In genomic region chr7:106543221-106543757, GRCh38 we compare ENCODE assay signal across 13 cellular contexts.
DNase-seq lines count a peak whose midpoint lies in the region; ATAC-seq and TF ChIP-seq lines count a peak whose summit lies in the region.
"Had no signal": no experiment of that assay in that cellular context is flagged by ENCODE, and none has a peak within 500 bp of the region (broad histone marks: within the 10 kb centered on the region; RNA-seq: fewer than 3 reads in every experiment).

No MANE protein-coding gene starts in this region.

- TF ChIP-seq CTCF in breast epithelium (IDR thresholded peaks at IDR 0.05) (no peak), MCF 10A (IDR thresholded peaks at IDR 0.05; ENCODE audit: unreplicated experiment) (no peak), gastroesophageal sphincter (IDR thresholded peaks at IDR 0.05) (no peak), uterus (IDR thresholded peaks at IDR 0.05) (no peak), WERI-Rb-1 (IDR thresholded peaks at IDR 0.05; ENCODE audit: low read depth, low read length) (no peak)

- H3K4me1 Mint-ChIP-seq in MCF 10A (ENCODE audit: insufficient read depth, unreplicated experiment), result peaks cover 6% of the 10 kb centered on the region
- H3K4me1 Mint-ChIP-seq: immature natural killer cell had no signal

- H3K36me3 ChIP-seq in breast epithelium, result no peaks in the 10 kb centered on the region
- no peaks in the 10 kb centered on the region for H3K36me3 ChIP-seq in gastroesophageal sphincter
- no peaks in the 10 kb centered on the region for H3K36me3 ChIP-seq in rectal smooth muscle tissue (ENCODE audit: control insufficient read depth, insufficient read depth, low read length)
- no peaks in the 10 kb centered on the region for H3K36me3 ChIP-seq in uterus
- no peaks in the 10 kb centered on the region for H3K36me3 ChIP-seq in WERI-Rb-1
- H3K36me3 ChIP-seq: pancreas had no signal

- H3K27me3 Mint-ChIP-seq in MCF 10A (ENCODE audit: insufficient read depth, unreplicated experiment), result no peaks in the 10 kb centered on the region
- H3K27me3 Mint-ChIP-seq: activated CD4-positive, alpha-beta memory T cell treated with anti-CD3 and anti-CD28 coated beads for 36 hours; CD4-positive, CD25-positive, alpha-beta regulatory T cell had no signal

- H3K9me3 ChIP-seq in breast epithelium (no peaks in the 10 kb centered on the region), gastroesophageal sphincter (no peaks in the 10 kb centered on the region), uterus (no peaks in the 10 kb centered on the region), WERI-Rb-1 (ENCODE audit: severe bottlenecking) (no peaks in the 10 kb centered on the region)
- H3K9me3 ChIP-seq: pancreas had no signal

- H3K4me3 Mint-ChIP-seq in MCF 10A (ENCODE audit: unreplicated experiment), result no peak overlapping the region
- H3K4me3 Mint-ChIP-seq: activated CD4-positive, alpha-beta memory T cell treated with anti-CD3 and anti-CD28 coated beads for 36 hours; CD4-positive, CD25-positive, alpha-beta regulatory T cell; immature natural killer cell had no signal

- WGBS in gastroesophageal sphincter (ENCODE audit: low coverage in 1 of 2), 2 donors, result 62 to 69% methylated on average over 2 to 3 of the region's 3 CpGs

- CTCF ChIA-PET in MCF 10A (lab: Yijun Ruan, JAX), result interaction anchor here (0.6 to 11.9 kb wide), 40 partner anchors 8 to 738 kb away, joined by 3 to 133 read pairs (median 4); partner anchors contain the start of gene CCDC71L

- H3K4me1 ChIP-seq in breast epithelium (no peaks in the 10 kb centered on the region), gastroesophageal sphincter (peaks cover 7 to 20% (median 10%) of the 10 kb centered on the region in 3 donors), rectal smooth muscle tissue (ENCODE audit: control insufficient read depth, insufficient read depth, low read length) (peaks cover 6% of the 10 kb centered on the region), uterus (no peaks in the 10 kb centered on the region)

- H3K27ac ChIP-seq in breast epithelium (peak overlapping the region; percentile 73 to 90), gastroesophageal sphincter (peak overlapping the region; percentile 60 to 81 (median 64)), rectal smooth muscle tissue (ENCODE audit: low read depth, low read length) (peak overlapping the region; percentile 53), uterus (peak overlapping the region; percentile 82 to 83), WERI-Rb-1 (no peak overlapping the region)

- DNase-seq in breast epithelium (ENCODE audit: low spot score in 2 of 2) (no peak), MCF 10A (ENCODE audit: unreplicated experiment) (no peak), uterus (no peak), retina (no peak), WERI-Rb-1 (no peak)
- DNase-seq: DMS79 treated with DMSO at 0.1 percent for 48 hours had no signal

- no peaks in the 10 kb centered on the region for H3K9me3 Mint-ChIP-seq in MCF 10A (ENCODE audit: unreplicated experiment)
- H3K9me3 Mint-ChIP-seq: activated CD4-positive, alpha-beta memory T cell treated with anti-CD3 and anti-CD28 coated beads for 36 hours; immature natural killer cell had no signal

- intact Hi-C loops in breast epithelium (cut with DNase I; ENCODE audit: low total_unique reads) (no loop called here), MCF 10A (cut with micrococcal nuclease) (loop anchor here (5.0 kb wide), 2 partner anchors 366 to 604 kb away; no protein-coding TSS in a partner anchor), uterus (cut with DNase I; ENCODE audit: low total_unique reads) (no loop called here)

- no peak overlapping the region for H3K4me3 ChIP-seq in breast epithelium
- no peak overlapping the region for H3K4me3 ChIP-seq in gastroesophageal sphincter
- H3K4me3 ChIP-seq in rectal smooth muscle tissue (ENCODE audit: low read length), result no peak overlapping the region
- no peak overlapping the region for H3K4me3 ChIP-seq in uterus
- no peak overlapping the region for H3K4me3 ChIP-seq in WERI-Rb-1 (ENCODE audit: low read depth, low read length)
- H3K4me3 ChIP-seq: pancreas had no signal

- H3K27ac Mint-ChIP-seq in MCF 10A (ENCODE audit: low read depth, unreplicated experiment), result no peak overlapping the region
- H3K27ac Mint-ChIP-seq: immature natural killer cell had no signal

- TF ChIP-seq EP300 in gastroesophageal sphincter (IDR thresholded peaks at IDR 0.05), result no peak

- H3K36me3 Mint-ChIP-seq in MCF 10A (ENCODE audit: insufficient read depth, unreplicated experiment), result no peaks in the 10 kb centered on the region
- H3K36me3 Mint-ChIP-seq: activated CD4-positive, alpha-beta memory T cell treated with anti-CD3 and anti-CD28 coated beads for 36 hours; CD4-positive, CD25-positive, alpha-beta regulatory T cell; immature natural killer cell had no signal

- H3K27me3 ChIP-seq in breast epithelium, result no peaks in the 10 kb centered on the region
- no peaks in the 10 kb centered on the region for H3K27me3 ChIP-seq in gastroesophageal sphincter
- H3K27me3 ChIP-seq in rectal smooth muscle tissue (ENCODE audit: control insufficient read depth, insufficient read depth, low read length), result no peaks in the 10 kb centered on the region
- H3K27me3 ChIP-seq in uterus, result no peaks in the 10 kb centered on the region
- no peaks in the 10 kb centered on the region for H3K27me3 ChIP-seq in WERI-Rb-1 (ENCODE audit: insufficient read depth, low read depth, severe bottlenecking)
- H3K27me3 ChIP-seq: pancreas had no signal

- no peak overlapping the region for H3K9ac ChIP-seq in rectal smooth muscle tissue (ENCODE audit: low read length)

- BruUV-seq in MCF 10A (replicated peaks; lab: Mats Ljungman, UMichigan), result no TSS peak

- TF ChIP-seq POLR2A in breast epithelium (IDR thresholded peaks at IDR 0.05) (no peak), gastroesophageal sphincter (IDR thresholded peaks at IDR 0.05) (no peak), uterus (IDR thresholded peaks at IDR 0.05) (no peak)

- ATAC-seq in gastroesophageal sphincter, result no peak
- no peak for ATAC-seq in HG03175 (IDR thresholded peaks at IDR 0.05; ENCODE audit: unreplicated experiment)

- POLR2A ChIA-PET in MCF 10A (lab: Yijun Ruan, JAX), result interaction anchor here (1.0 to 1.8 kb wide), 3 partner anchors 25 to 193 kb away, joined by 7 to 9 read pairs (median 8); no protein-coding TSS in a partner anchor
